2 cellular contexts compared by ENCODE assay signal in the genomic region with DNA sequence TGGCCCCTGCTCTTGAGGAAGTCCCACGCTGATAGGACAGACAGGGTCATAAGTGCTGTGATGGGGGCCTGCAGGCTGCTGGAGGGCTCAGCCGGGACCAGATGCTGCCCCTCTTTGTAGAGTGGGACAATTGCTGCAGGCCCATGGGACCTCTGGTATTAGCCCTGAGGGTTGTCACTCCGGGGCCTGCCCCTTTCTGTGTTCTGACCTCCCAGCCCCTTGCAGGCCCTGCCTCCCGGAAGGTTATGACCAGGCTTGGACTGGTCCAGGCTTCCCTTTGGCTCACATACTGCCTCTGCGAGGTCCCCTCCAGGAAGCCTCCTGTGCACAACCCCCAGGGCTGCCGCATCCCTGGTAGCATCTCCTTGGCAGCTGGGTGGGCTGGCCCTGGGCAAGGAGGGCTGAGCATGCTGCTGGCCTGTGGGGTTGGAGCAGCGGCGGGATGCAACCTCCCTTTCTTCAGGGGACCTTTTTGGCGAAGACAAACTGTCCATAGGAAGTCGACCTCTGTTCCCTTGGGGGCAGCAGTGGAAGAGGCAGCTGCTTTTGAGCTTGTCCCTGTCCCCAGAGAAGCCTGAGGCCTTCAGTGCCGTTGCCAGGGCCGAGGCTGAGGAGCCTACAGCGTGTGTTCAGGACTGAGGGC.
TF ChIP-seq lines count a peak whose summit lies in the region.

No MANE protein-coding gene starts in this region.

TF ChIP-seq in SK-N-SH, 30 proteins besides CTCF, POLR2A, EP300 and RAD21 (continued from another document):
- no peak for TF ChIP-seq REST (IDR thresholded peaks at IDR 0.05; ENCODE audit: low read depth, low read length)
- TF ChIP-seq TEAD4 (IDR thresholded peaks at IDR 0.05; ENCODE audit: borderline replicate concordance, insufficient read depth) = no peak
- TF ChIP-seq NFIC (IDR thresholded peaks at IDR 0.05; ENCODE audit: borderline replicate concordance) = no peak
- no peak for TF ChIP-seq RCOR1 (IDR thresholded peaks at IDR 0.05; ENCODE audit: low read length)
- TF ChIP-seq GATA2 (CRISPR knock-in tag; IDR thresholded peaks at IDR 0.05) = no peak
- TF ChIP-seq RXRA (IDR thresholded peaks at IDR 0.05; ENCODE audit: borderline replicate concordance, low read depth) = no peak
- TF ChIP-seq TCF12 (IDR thresholded peaks at IDR 0.05) = no peak
- no peak for TF ChIP-seq FOXM1 (IDR thresholded peaks at IDR 0.05; ENCODE audit: low read depth)
- TF ChIP-seq, protein P1, sequence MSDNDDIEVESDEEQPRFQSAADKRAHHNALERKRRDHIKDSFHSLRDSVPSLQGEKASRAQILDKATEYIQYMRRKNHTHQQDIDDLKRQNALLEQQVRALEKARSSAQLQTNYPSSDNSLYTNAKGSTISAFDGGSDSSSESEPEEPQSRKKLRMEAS (IDR thresholded peaks at IDR 0.05; ENCODE audit: low read depth) = no peak; the same call in 1 of the 2 replicates
- TF ChIP-seq NRF1 (IDR thresholded peaks at IDR 0.05; ENCODE audit: low read depth, low read length) = no peak

TF ChIP-seq in SK-N-SH treated with all-trans-retinoic acid at 6 μM for 48 hours, 23 proteins besides CTCF, POLR2A, EP300 and RAD21 (continued from another document):
- TF ChIP-seq, protein P2, sequence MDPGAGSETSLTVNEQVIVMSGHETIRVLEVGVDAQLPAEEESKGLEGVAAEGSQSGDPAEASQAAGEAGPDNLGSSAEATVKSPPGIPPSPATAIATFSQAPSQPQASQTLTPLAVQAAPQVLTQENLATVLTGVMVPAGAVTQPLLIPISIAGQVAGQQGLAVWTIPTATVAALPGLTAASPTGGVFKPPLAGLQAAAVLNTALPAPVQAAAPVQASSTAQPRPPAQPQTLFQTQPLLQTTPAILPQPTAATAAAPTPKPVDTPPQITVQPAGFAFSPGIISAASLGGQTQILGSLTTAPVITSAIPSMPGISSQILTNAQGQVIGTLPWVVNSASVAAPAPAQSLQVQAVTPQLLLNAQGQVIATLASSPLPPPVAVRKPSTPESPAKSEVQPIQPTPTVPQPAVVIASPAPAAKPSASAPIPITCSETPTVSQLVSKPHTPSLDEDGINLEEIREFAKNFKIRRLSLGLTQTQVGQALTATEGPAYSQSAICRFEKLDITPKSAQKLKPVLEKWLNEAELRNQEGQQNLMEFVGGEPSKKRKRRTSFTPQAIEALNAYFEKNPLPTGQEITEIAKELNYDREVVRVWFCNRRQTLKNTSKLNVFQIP (CRISPR knock-in tag; IDR thresholded peaks at IDR 0.05; ENCODE audit: borderline replicate concordance, low read depth) = no peak
- TF ChIP-seq PATZ1 (CRISPR knock-in tag; IDR thresholded peaks at IDR 0.05; ENCODE audit: borderline replicate concordance) = no peak
- TF ChIP-seq ZC3H10 (CRISPR knock-in tag; IDR thresholded peaks at IDR 0.05) = no peak
- no peak for TF ChIP-seq TCF4 (CRISPR knock-in tag; IDR thresholded peaks at IDR 0.05; ENCODE audit: borderline replicate concordance)
- no peak for TF ChIP-seq RARB (CRISPR knock-in tag; IDR thresholded peaks at IDR 0.05)
- no peak for TF ChIP-seq TOX (CRISPR knock-in tag; IDR thresholded peaks at IDR 0.05; ENCODE audit: borderline replicate concordance)
- TF ChIP-seq PPARA (CRISPR knock-in tag; IDR thresholded peaks at IDR 0.05; ENCODE audit: borderline replicate concordance) = no peak
- TF ChIP-seq OSR1 (CRISPR knock-in tag; IDR thresholded peaks at IDR 0.05) = no peak
- TF ChIP-seq CREB5 (CRISPR knock-in tag; IDR thresholded peaks at IDR 0.05; ENCODE audit: low read depth) = no peak
- no peak for TF ChIP-seq CSDC2 (CRISPR knock-in tag; IDR thresholded peaks at IDR 0.05)
- TF ChIP-seq ZNF70 (CRISPR knock-in tag; IDR thresholded peaks at IDR 0.05) = no peak
- TF ChIP-seq ARNTL (CRISPR knock-in tag; IDR thresholded peaks at IDR 0.05; ENCODE audit: borderline replicate concordance, low read depth) = no peak
